1 cellular context compared by ENCODE assay signal in the genomic region with DNA sequence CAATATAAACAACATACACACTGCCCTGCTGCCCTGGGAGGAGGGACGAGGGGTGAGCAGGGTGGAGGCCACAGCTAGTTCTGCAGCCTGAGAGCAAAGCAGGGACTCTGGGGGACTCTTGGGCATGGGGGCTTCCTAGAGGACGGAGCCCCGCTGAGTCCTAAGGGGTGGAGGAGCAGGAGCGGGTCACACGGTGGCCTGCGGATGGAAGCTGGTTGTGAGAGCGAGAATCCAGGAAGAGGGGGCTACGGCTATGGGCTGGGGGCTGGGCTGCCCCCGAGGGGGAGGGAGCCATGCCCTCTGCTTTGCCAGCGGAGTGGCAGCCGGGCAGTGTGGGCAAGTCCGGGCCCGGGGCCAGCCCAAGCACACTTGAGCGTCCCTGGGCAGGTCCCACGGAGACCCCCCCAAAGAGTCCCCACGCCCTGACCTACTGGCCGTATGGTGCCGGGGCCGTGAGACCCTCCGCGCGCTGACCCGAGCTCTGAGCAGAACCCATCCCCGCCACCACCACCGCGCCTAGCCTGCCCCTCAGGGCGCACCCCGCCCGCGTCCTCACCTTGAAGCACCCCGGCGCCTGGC.
TF ChIP-seq lines count a peak whose summit lies in the region.

No MANE protein-coding gene starts in this region.

TF ChIP-seq in H1, 55 proteins besides CTCF, POLR2A, EP300 and RAD21:
- TF ChIP-seq SUZ12 (IDR thresholded peaks at IDR 0.05; ENCODE audit: low read length), result 0 out of 2 replicates have a peak, but pooled peaks have one; percentile 34
- TF ChIP-seq SIRT6 (IDR thresholded peaks at IDR 0.05; ENCODE audit: low read length), result no peak
TF ChIP-seq in H1: peak in this region for 1.
